In genomic region chr3:85360742-85361387, GRCh38 we compare ENCODE assay signal across 8 cellular contexts.
DNase-seq lines count a peak whose midpoint lies in the region; ATAC-seq, FAIRE-seq and TF ChIP-seq lines count a peak whose summit lies in the region.

No MANE protein-coding gene starts in this region.

- no peaks in the 10 kb centered on the region for H3K9me3 Mint-ChIP-seq in H9

- no peak overlapping the region for H3K27ac Mint-ChIP-seq in H9

- H3K14ac ChIP-seq in H9 (ENCODE audit: insufficient read depth, low read length) = no peak overlapping the region

- no peaks in the 10 kb centered on the region for H3K23me2 ChIP-seq in H9 (ENCODE audit: insufficient read length, low read depth, low read length, poor library complexity, severe bottlenecking)

- no peak for ATAC-seq in GM21447 (IDR thresholded peaks at IDR 0.05; ENCODE audit: unreplicated experiment)

- no peaks in the 10 kb centered on the region for H4K20me1 ChIP-seq in H9 (ENCODE audit: control insufficient read depth, insufficient read depth, insufficient read length)

- H3K79me1 ChIP-seq in H9 (ENCODE audit: insufficient read depth, low read depth, low read length, poor library complexity, severe bottlenecking) = no peaks in the 10 kb centered on the region

- H3K36me3 Mint-ChIP-seq in H9 (ENCODE audit: insufficient read depth in 1 of 3, low read depth in 3 of 3) = no peaks in the 10 kb centered on the region

- no peak overlapping the region for H2AFZ ChIP-seq in H9 (ENCODE audit: low read length)

- H2BK15ac ChIP-seq in H9 (ENCODE audit: low read depth, low read length) = no peak overlapping the region

- no peak overlapping the region for H2BK20ac ChIP-seq in H9 (ENCODE audit: low read depth, low read length, poor library complexity, severe bottlenecking)

- no peaks in the 10 kb centered on the region for H3K4me1 ChIP-seq in H9 (ENCODE audit: insufficient read depth, low read length)

- peak; percentile 85 for TF ChIP-seq CTCF in H9 (conservative IDR thresholded peaks at IDR 0.05)

- no peak overlapping the region for H2BK12ac ChIP-seq in H9 (ENCODE audit: insufficient read length, low read depth, low read length)

- no peak overlapping the region for H3K4ac ChIP-seq in H9 (ENCODE audit: low read depth, low read length)

- no peak overlapping the region for H3K18ac ChIP-seq in H9 (ENCODE audit: insufficient read length, low read depth, low read length)

- no peak overlapping the region for H3K56ac ChIP-seq in H9 (ENCODE audit: insufficient read length, low read depth, low read length)

- H3K27ac ChIP-seq in H9 (ENCODE audit: insufficient read length, low read depth, low read length) (no peak overlapping the region), substantia nigra (ENCODE audit: low read depth, low read length, poor library complexity, severe bottlenecking) (no peak overlapping the region)

- H4K8ac ChIP-seq in H9 (replicated peaks; ENCODE audit: insufficient read length, low read depth, low read length) = no peak overlapping the region

- H3K79me2 ChIP-seq in H9 (ENCODE audit: insufficient read depth, low read length) = no peaks in the 10 kb centered on the region

- H2BK5ac ChIP-seq in H9 (ENCODE audit: insufficient read length, low read length) = no peak overlapping the region

- no peak overlapping the region for H4K5ac ChIP-seq in H9 (ENCODE audit: insufficient read length, low read depth, low read length)

- no peak overlapping the region for H3K9ac ChIP-seq in H9 (ENCODE audit: extremely low read depth, insufficient read length, low read length)

- H3K4me2 ChIP-seq in H9 (ENCODE audit: insufficient read depth, insufficient read length, low read length) = no peak overlapping the region

- H3K9me3 ChIP-seq in H9 (ENCODE audit: control insufficient read depth, low read depth, low read length) = no peaks in the 10 kb centered on the region

- no peak overlapping the region for H3T11ph ChIP-seq in H9 (ENCODE audit: low read length)

- H3K27me3 ChIP-seq in H9 (ENCODE audit: insufficient read depth, low read length) = no peaks in the 10 kb centered on the region

- no peak overlapping the region for H3K23ac ChIP-seq in H9 (ENCODE audit: insufficient read length, low read depth, low read length)

- H3K4me1 Mint-ChIP-seq in H9 = peaks cover 2 to 3% of the 10 kb centered on the region in 2 experiments

- no peak overlapping the region for H2BK120ac ChIP-seq in H9 (ENCODE audit: low read depth, low read length, poor library complexity, severe bottlenecking)

- H2AK5ac ChIP-seq in H9 (ENCODE audit: insufficient read length, low read length) = no peak overlapping the region

- no CpG with 5 or more reads among the region's 6 CpGs for WGBS in H9 (ENCODE audit: extremely low coverage, insufficient read length, low lambda C conversion rate)

- H4K91ac ChIP-seq in H9 (ENCODE audit: insufficient read length, low read depth, low read length) = no peak overlapping the region

- DNase-seq in GF-D8 (lab: John Stamatoyannopoulos, UW) = peak; percentile 4
- DNase-seq in H9 = peak; percentile 78
- peak; percentile 74 for DNase-seq in NCI-H146 (lab: John Stamatoyannopoulos, UW)
- DNase-seq in hypothalamus (lab: John Stamatoyannopoulos, UW) = peak in 39 of 51 donors; percentile 1 to 79 (median 38)
- DNase-seq in substantia nigra (lab: John Stamatoyannopoulos, UW) = peak in 42 of 49 donors; percentile 3 to 86 (median 56)
- no peak for DNase-seq in mesenteric fat pad (ENCODE audit: low spot score)

- peak; percentile 13 for FAIRE-seq in TTC549 (lab: Jason Lieb, UNC)

- no peaks in the 10 kb centered on the region for H3K27me3 Mint-ChIP-seq in H9 (ENCODE audit: low read depth)

- no peak overlapping the region for H3K4me3 Mint-ChIP-seq in H9
